In genomic region chr21:34878501-34878900, GRCh38 we compare ENCODE assay signal across 12 cellular contexts.
DNase-seq lines count a peak whose midpoint lies in the region; ATAC-seq and TF ChIP-seq lines count a peak whose summit lies in the region.
"Had no signal": no experiment of that assay in that cellular context is flagged by ENCODE, and none has a peak within 500 bp of the region (broad histone marks: within the 10 kb centered on the region; RNA-seq: fewer than 3 reads in every experiment).

No MANE protein-coding gene starts in this region.

- no peaks in the 10 kb centered on the region for H3K9me3 Mint-ChIP-seq in activated naive CD4-positive, alpha-beta T cell treated with anti-CD3 and anti-CD28 coated beads, Interleukin-2, amount 50 U/mL, for 24 hours
- no peaks in the 10 kb centered on the region for H3K9me3 Mint-ChIP-seq in activated naive CD4-positive, alpha-beta T cell treated with anti-CD3 and anti-CD28 coated beads, Interleukin-2, amount 10 ng/mL, durations not matched to agents 7 days and 5 days

- peaks cover 89% of the 10 kb centered on the region for H3K79me2 ChIP-seq in PC-3 (ENCODE audit: low read length)
- H3K79me2 ChIP-seq: parathyroid adenoma had no signal

- no TSS peak for BruUV-seq in PC-3 (replicated peaks; lab: Mats Ljungman, UMichigan)

- POLR2A ChIA-PET in PC-3 (lab: Charles Lee; ENCODE audit: unreplicated experiment), result interaction anchor here (0.6 to 1.7 kb wide), 5 partner anchors 9 to 188 kb away, joined by 4 to 20 read pairs (median 5); no protein-coding TSS in a partner anchor

- peak overlapping the region; percentile 85 for H3K9ac ChIP-seq in PC-3 (ENCODE audit: low read length)
- H3K9ac ChIP-seq: parathyroid adenoma had no signal

- H3K4me2 ChIP-seq in PC-3 (ENCODE audit: low read length), result peak overlapping the region; percentile 92

- no peak overlapping the region for H3K4me3 Mint-ChIP-seq in activated naive CD4-positive, alpha-beta T cell treated with anti-CD3 and anti-CD28 coated beads, Interleukin-2, amount 50 U/mL, for 24 hours
- no peak overlapping the region for H3K4me3 Mint-ChIP-seq in activated naive CD4-positive, alpha-beta T cell treated with anti-CD3 and anti-CD28 coated beads, Interleukin-2, amount 10 ng/mL, durations not matched to agents 7 days and 5 days

- H3K4me1 Mint-ChIP-seq in activated naive CD4-positive, alpha-beta T cell treated with anti-CD3 and anti-CD28 coated beads, Interleukin-2, amount 50 U/mL, for 24 hours, result peaks cover 61% of the 10 kb centered on the region
- peaks cover 57% of the 10 kb centered on the region for H3K4me1 Mint-ChIP-seq in activated naive CD4-positive, alpha-beta T cell treated with anti-CD3 and anti-CD28 coated beads, Interleukin-2, amount 10 ng/mL, durations not matched to agents 7 days and 5 days

- peak overlapping the region; percentile 38 for H3K27ac Mint-ChIP-seq in activated naive CD4-positive, alpha-beta T cell treated with anti-CD3 and anti-CD28 coated beads, Interleukin-2, amount 50 U/mL, for 24 hours
- H3K27ac Mint-ChIP-seq in activated naive CD4-positive, alpha-beta T cell treated with anti-CD3 and anti-CD28 coated beads, Interleukin-2, amount 10 ng/mL, durations not matched to agents 7 days and 5 days, result no peak overlapping the region

- H3K9me3 ChIP-seq in PC-3 (ENCODE audit: low read length), result no peaks in the 10 kb centered on the region
- H3K9me3 ChIP-seq: gastrocnemius medialis had no signal

- H3K4me3 ChIP-seq in PC-3 (ENCODE audit: low read length), result peak overlapping the region; percentile 40
- H3K4me3 ChIP-seq: gastrocnemius medialis had no signal

- peaks cover 79% of the 10 kb centered on the region for H4K20me1 ChIP-seq in PC-3 (ENCODE audit: low read length)

- peaks cover 70% of the 10 kb centered on the region for H3K4me1 ChIP-seq in PC-3 (ENCODE audit: insufficient read depth, low read length)

- no peaks in the 10 kb centered on the region for H3K27me3 Mint-ChIP-seq in activated naive CD4-positive, alpha-beta T cell treated with anti-CD3 and anti-CD28 coated beads, Interleukin-2, amount 50 U/mL, for 24 hours
- H3K27me3 Mint-ChIP-seq in activated naive CD4-positive, alpha-beta T cell treated with anti-CD3 and anti-CD28 coated beads, Interleukin-2, amount 10 ng/mL, durations not matched to agents 7 days and 5 days, result no peaks in the 10 kb centered on the region

- H3K27ac ChIP-seq in PC-3 (ENCODE audit: low read length), result peak overlapping the region; percentile 97
- H3K27ac ChIP-seq: parathyroid adenoma had no signal

- H3F3A ChIP-seq in PC-3 (ENCODE audit: low read length, unreplicated experiment), result peaks cover 38% of the 10 kb centered on the region

- peaks cover 37% of the 10 kb centered on the region for H3K36me3 Mint-ChIP-seq in activated naive CD4-positive, alpha-beta T cell treated with anti-CD3 and anti-CD28 coated beads, Interleukin-2, amount 50 U/mL, for 24 hours
- peaks cover 51% of the 10 kb centered on the region for H3K36me3 Mint-ChIP-seq in activated naive CD4-positive, alpha-beta T cell treated with anti-CD3 and anti-CD28 coated beads, Interleukin-2, amount 10 ng/mL, durations not matched to agents 7 days and 5 days

- peaks cover 77% of the 10 kb centered on the region for H3K36me3 ChIP-seq in PC-3 (ENCODE audit: low read depth, low read length)

- H3K9me2 ChIP-seq in PC-3 (replicated peaks; ENCODE audit: low read length), result no peaks in the 10 kb centered on the region

- CTCF ChIA-PET in activated naive CD4-positive, alpha-beta T cell treated with anti-CD3 and anti-CD28 coated beads, Interleukin-2, amount 10 ng/mL, durations not matched to agents 7 days and 5 days (lab: Charles Lee), result no interaction called here
- CTCF ChIA-PET in PC-3 (lab: Charles Lee), result interaction anchor here (0.5 to 0.9 kb wide), 4 partner anchors 10 to 1278 kb away, joined by 3 to 6 read pairs (median 5); no protein-coding TSS in a partner anchor

- no peak overlapping the region for H2AFZ ChIP-seq in PC-3 (ENCODE audit: low read length)
- H2AFZ ChIP-seq: parathyroid adenoma had no signal

- no peaks in the 10 kb centered on the region for H3K27me3 ChIP-seq in PC-3 (ENCODE audit: low read length)
- H3K27me3 ChIP-seq: gastrocnemius medialis had no signal

- TF ChIP-seq CTCF in PC-3 (conservative IDR thresholded peaks at IDR 0.05; ENCODE audit: low read depth, low read length), result no peak

- intact Hi-C loops in PC-3 (cut with micrococcal nuclease) (loop anchor here (1.0 to 2.0 kb wide), 6 partner anchors 14 to 134 kb away; no protein-coding TSS in a partner anchor), left colon (cut with DNase I, micrococcal nuclease) (no loop called here)

- DNase-seq in activated naive CD4-positive, alpha-beta T cell treated with anti-CD3 and anti-CD28 coated beads, Interleukin-2, amount 10 ng/mL, durations not matched to agents 7 days and 5 days, result no peak
- DNase-seq in PC-3 (peak; percentile 96), left colon (peak; percentile 24 to 53), ureter (ENCODE audit: low spot score) (peak; percentile 63), GF-D8 (lab: John Stamatoyannopoulos, UW) (no peak), NCI-H446 treated with DMSO at 0.1 percent for 48 hours (lab: John Stamatoyannopoulos, UW) (no peak)
- DNase-seq: activated effector memory CD4-positive, alpha-beta T cell treated with Interleukin-2 at 50 U/mL for 16 hours; gastrocnemius medialis; left ventricle myocardium superior had no signal

- ATAC-seq in PC-3 (peak; percentile 78), left colon (peak; percentile 74), GM21576 (IDR thresholded peaks at IDR 0.05; ENCODE audit: unreplicated experiment) (no peak)
- ATAC-seq: left ventricle myocardium superior had no signal

Comparison
In these comparisons a context has a peak if more than half of its experiments do, and no peak if none do; other contexts are left out.
1. DNase-seq: peak in PC-3 (single experiment), left colon (2 of 2) and ureter (single experiment); none in activated naive CD4-positive, alpha-beta T cell treated with anti-CD3 and anti-CD28 coated beads, Interleukin-2, amount 10 ng/mL, durations not matched to agents 7 days and 5 days (single experiment), GF-D8 (single experiment) and NCI-H446 treated with DMSO at 0.1 percent for 48 hours (single experiment).